In genomic region chr15:89402406-89402805, GRCh38 we compare ENCODE assay signal across 16 cellular contexts.
DNase-seq lines count a peak whose midpoint lies in the region; ATAC-seq and TF ChIP-seq lines count a peak whose summit lies in the region.
"Had no signal": no experiment of that assay in that cellular context is flagged by ENCODE, and none has a peak within 500 bp of the region (broad histone marks: within the 10 kb centered on the region; RNA-seq: fewer than 3 reads in every experiment).

No MANE protein-coding gene starts in this region.

- H3K4me3 ChIP-seq in SK-N-SH (ENCODE audit: low read depth in 2 of 2, low read length in 1 of 2) (no peak overlapping the region), SJSA1 (0 out of 2 replicates have a peak overlapping the region, but pooled peaks have one; percentile 21), dorsolateral prefrontal cortex (peak overlapping the region in 4 of 59 donors; percentile 9 to 40 (median 18))
- H3K4me3 ChIP-seq: Peyer's patch, SJCRH30 had no signal

- POLR2A ChIA-PET in SK-N-SH (lab: Yijun Ruan, JAX), result interaction anchor here (2.4 kb wide), 1 partner anchor 40 kb away, joined by 8 read pairs; no protein-coding TSS in a partner anchor

- ATAC-seq in SK-N-SH treated with all-trans-retinoic acid at 6 μM for 48 hours, result no peak
- no peak for ATAC-seq in HG02840 (IDR thresholded peaks at IDR 0.05; ENCODE audit: low FRiP score, unreplicated experiment)
- no peak for ATAC-seq in sciatic nerve

- no peaks in the 10 kb centered on the region for H3K9me3 ChIP-seq in SK-N-SH
- no peaks in the 10 kb centered on the region for H3K9me3 ChIP-seq in SJSA1 (replicated peaks)
- H3K9me3 ChIP-seq: Peyer's patch, SJCRH30 had no signal

- H3K27ac ChIP-seq in SK-N-SH (ENCODE audit: low read depth in 2 of 2, low read length in 1 of 2) (peak overlapping the region in 1 of 2 experiments; percentile 59; a peak in 1 of 4 replicates), SJSA1 (peak overlapping the region; percentile 38), dorsolateral prefrontal cortex (peak overlapping the region in 52 of 59 donors; percentile 5 to 88 (median 73)), temporal lobe (ENCODE audit: low read depth, low read length) (peak overlapping the region; percentile 17)
- H3K27ac ChIP-seq: Peyer's patch, SJCRH30 had no signal

- H3K9ac ChIP-seq in SK-N-SH, result no peak overlapping the region

- CTCF ChIA-PET in SK-N-SH (lab: Yijun Ruan, JAX), result interaction anchor here (1.4 to 31.1 kb wide), 7 partner anchors 13 to 70 kb away, joined by 5 to 766 read pairs (median 31); no protein-coding TSS in a partner anchor

- DNase-seq in SK-N-SH (no peak), SJSA1 (ENCODE audit: low read depth in 1 of 2, low spot score in 2 of 2) (no peak), dorsolateral prefrontal cortex (no peak), LoVo (ENCODE audit: low spot score) (no peak), sciatic nerve (ENCODE audit: low spot score) (no peak)
- DNase-seq: 8988T, NCI-H1092, NCI-H1436, NCI-H1930, NCI-H510A treated with DMSO at 0.1 percent for 48 hours, NCI-H774, Peyer's patch, SJCRH30 had no signal

- no peaks in the 10 kb centered on the region for H4K20me1 ChIP-seq in SK-N-SH (ENCODE audit: insufficient read depth)

- no peak for TF ChIP-seq EP300 in SK-N-SH (IDR thresholded peaks at IDR 0.05; ENCODE audit: borderline replicate concordance in 1 of 2, low read depth in 1 of 2, low read length in 1 of 2)

- H3K4me2 ChIP-seq in SK-N-SH, result peak overlapping the region; percentile 92; the same call in 1 of the 2 replicates

- 88% methylated on average over 1 of the region's 1 CpG for WGBS in SK-N-SH (ENCODE audit: low lambda C conversion rate)

- H3K27me3 ChIP-seq in SK-N-SH (ENCODE audit: insufficient read depth), result no peaks in the 10 kb centered on the region
- H3K27me3 ChIP-seq in SJSA1 (replicated peaks), result no peaks in the 10 kb centered on the region
- H3K27me3 ChIP-seq in dorsolateral prefrontal cortex, result peaks cover 0 to 87% (median 29%) of the 10 kb centered on the region in 45 donors

- H3K79me2 ChIP-seq in SK-N-SH (ENCODE audit: insufficient read depth), result peaks cover 9% of the 10 kb centered on the region; the same call in 1 of the 2 replicates

- intact Hi-C loops in dorsolateral prefrontal cortex (cut with DNase I), result no loop called here
- intact Hi-C loops in sciatic nerve (cut with DNase I), result no loop called here

- H3K4me1 ChIP-seq in SK-N-SH (ENCODE audit: control insufficient read depth in 1 of 2, insufficient read depth in 2 of 2, low read depth in 1 of 2, low read length in 1 of 2), result peaks cover 0 to 22% of the 10 kb centered on the region in 2 experiments; a peak in 2 of 4 replicates
- peaks cover 27% of the 10 kb centered on the region for H3K4me1 ChIP-seq in SJSA1 (replicated peaks)
- H3K4me1 ChIP-seq: SJCRH30 had no signal

- no peak overlapping the region; the same call in 1 of the 2 replicates for H2AFZ ChIP-seq in SK-N-SH (ENCODE audit: low read depth)

- TF ChIP-seq RAD21 in SK-N-SH (IDR thresholded peaks at IDR 0.05; ENCODE audit: low read length), result no peak

- no peak for TF ChIP-seq CTCF in SK-N-SH (IDR thresholded peaks at IDR 0.05)
- TF ChIP-seq CTCF in dorsolateral prefrontal cortex (IDR thresholded peaks at IDR 0.05 in 54 of 56, conservative IDR thresholded peaks at IDR 0.05 in 2 of 56; ENCODE audit: low read depth in 1 of 56, partially characterized antibody in 56 of 56), result no peak

- H3K9me2 ChIP-seq in SK-N-SH, result no peaks in the 10 kb centered on the region

- H3K36me3 ChIP-seq in SK-N-SH (replicated peaks in 1 of 2; ENCODE audit: control insufficient read depth in 1 of 2, insufficient read depth in 2 of 2, low read length in 1 of 2), result no peaks in the 10 kb centered on the region
- H3K36me3 ChIP-seq in SJSA1, result no peaks in the 10 kb centered on the region
- H3K36me3 ChIP-seq: Peyer's patch, SJCRH30 had no signal

- peaks cover 13% of the 10 kb centered on the region for H3F3A ChIP-seq in SK-N-SH (replicated peaks; ENCODE audit: insufficient read depth)

TF ChIP-seq in SK-N-SH, 30 proteins besides CTCF, POLR2A, EP300 and RAD21 (continues in another document):
- TF ChIP-seq FOXM1 (IDR thresholded peaks at IDR 0.05; ENCODE audit: low read depth) (no peak), USF1 (IDR thresholded peaks at IDR 0.05; ENCODE audit: borderline replicate concordance, low read depth) (no peak), NRF1 (IDR thresholded peaks at IDR 0.05; ENCODE audit: low read depth, low read length) (no peak), POLR2AphosphoS5 (IDR thresholded peaks at IDR 0.05; ENCODE audit: low read depth, low read length) (no peak), RFX5 (IDR thresholded peaks at IDR 0.05; ENCODE audit: low read length) (no peak), MEF2A (IDR thresholded peaks at IDR 0.05; ENCODE audit: borderline replicate concordance, low read depth) (no peak), USF2 (IDR thresholded peaks at IDR 0.05; ENCODE audit: borderline replicate concordance, low read depth, low read length) (no peak), TEAD4 (IDR thresholded peaks at IDR 0.05; ENCODE audit: borderline replicate concordance, insufficient read depth) (no peak), JUND (IDR thresholded peaks at IDR 0.05) (no peak)

TF ChIP-seq in SK-N-SH treated with all-trans-retinoic acid at 6 μM for 48 hours, 23 proteins besides CTCF, POLR2A, EP300 and RAD21:
- TF ChIP-seq RARB (CRISPR knock-in tag; IDR thresholded peaks at IDR 0.05) (no peak), ZNF70 (CRISPR knock-in tag; IDR thresholded peaks at IDR 0.05) (no peak), ZFP30 (CRISPR knock-in tag; IDR thresholded peaks at IDR 0.05) (no peak)
TF ChIP-seq in SK-N-SH treated with all-trans-retinoic acid at 6 μM for 48 hours: peak in this region for 0.
